9 cellular contexts compared by ENCODE assay signal in the genomic region with DNA sequence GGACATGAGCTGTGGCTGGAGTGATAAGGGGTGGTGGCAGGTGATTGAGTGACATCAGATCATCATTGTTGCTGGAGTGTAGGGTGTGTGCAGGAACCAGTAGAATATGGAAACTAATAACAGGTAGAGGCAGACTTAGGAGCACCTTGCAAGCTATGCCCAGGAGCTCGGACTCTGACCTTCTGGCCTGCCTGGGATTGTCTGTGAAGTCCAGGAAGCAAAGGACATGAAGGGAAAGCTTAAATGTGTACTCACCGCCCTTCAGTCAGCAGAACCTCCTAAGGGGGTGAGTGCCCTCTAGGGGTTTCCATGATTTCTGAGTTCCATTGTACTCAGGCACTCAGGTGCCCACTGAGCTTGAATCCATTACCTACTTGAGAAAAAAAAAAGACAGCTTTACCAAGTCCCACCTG.
DNase-seq lines count a peak whose midpoint lies in the region; ATAC-seq and TF ChIP-seq lines count a peak whose summit lies in the region.
"Had no signal": no experiment of that assay in that cellular context is flagged by ENCODE, and none has a peak within 500 bp of the region (broad histone marks: within the 10 kb centered on the region; RNA-seq: fewer than 3 reads in every experiment).

No MANE protein-coding gene starts in this region.

- no peak for ATAC-seq in stimulated activated naive CD8-positive, alpha-beta T cell treated with anti-CD3 and anti-CD28 coated beads, Interleukin-15, amount 100 ng/mL, for 72 hours

- no peak overlapping the region for H3K4me3 Mint-ChIP-seq in activated CD4-positive, alpha-beta T cell treated with anti-CD3 and anti-CD28 coated beads, Interleukin-2, amount 10 ng/mL, durations not matched to agents 7 days and 5 days
- no peak overlapping the region for H3K4me3 Mint-ChIP-seq in stimulated activated naive CD8-positive, alpha-beta T cell treated with anti-CD3 and anti-CD28 coated beads, Interleukin-15, amount 100 ng/mL, for 72 hours
- H3K4me3 Mint-ChIP-seq: activated naive CD8-positive, alpha-beta T cell had no signal

- TF ChIP-seq EP300 in Ishikawa (IDR thresholded peaks at IDR 0.05; ENCODE audit: borderline replicate concordance): no peak

- DNase-seq in AG04450 (ENCODE audit: low read depth, low spot score): no peak
- DNase-seq in UCSD-AML1 (lab: John Stamatoyannopoulos, UW; ENCODE audit: unreplicated experiment): peak; percentile 19
- peak; percentile 56 for DNase-seq in iPS-NIHi11 (ENCODE audit: low spot score)
- DNase-seq in activated CD4-positive, alpha-beta T cell treated with anti-CD3 and anti-CD28 coated beads for 4 hours: no peak
- DNase-seq in activated CD4-positive, alpha-beta T cell treated with anti-CD3 and anti-CD28 coated beads, Interleukin-2, amount 10 ng/mL, durations not matched to agents 7 days and 5 days: no peak
- DNase-seq in stimulated activated naive CD8-positive, alpha-beta T cell treated with anti-CD3 and anti-CD28 coated beads, Interleukin-15, amount 100 ng/mL, for 72 hours: no peak
- DNase-seq in activated CD4-positive, CD25-positive, alpha-beta regulatory T cell (lab: John Stamatoyannopoulos, UW): no peak

- peak; percentile 69 for TF ChIP-seq RAD21 in Ishikawa (IDR thresholded peaks at IDR 0.05; ENCODE audit: low read depth)

- H3K36me3 Mint-ChIP-seq in activated CD4-positive, alpha-beta T cell treated with anti-CD3 and anti-CD28 coated beads, Interleukin-2, amount 10 ng/mL, durations not matched to agents 7 days and 5 days (ENCODE audit: low read depth): no peaks in the 10 kb centered on the region

- H3K27me3 ChIP-seq in AG04450 (ENCODE audit: control insufficient read depth, insufficient read depth, low read length): no peaks in the 10 kb centered on the region

- H3K27ac ChIP-seq in AG04450 (ENCODE audit: low read depth, low read length): peak overlapping the region; percentile 59

- no peaks in the 10 kb centered on the region for H3K27me3 Mint-ChIP-seq in activated CD4-positive, alpha-beta T cell treated with anti-CD3 and anti-CD28 coated beads, Interleukin-2, amount 10 ng/mL, durations not matched to agents 7 days and 5 days
- H3K27me3 Mint-ChIP-seq in stimulated activated naive CD8-positive, alpha-beta T cell treated with anti-CD3 and anti-CD28 coated beads, Interleukin-15, amount 100 ng/mL, for 72 hours: no peaks in the 10 kb centered on the region
- H3K27me3 Mint-ChIP-seq: activated naive CD8-positive, alpha-beta T cell had no signal

- H3K4me3 ChIP-seq in AG04450 (ENCODE audit: low read depth, low read length): no peak overlapping the region

- peak; percentile 57 for TF ChIP-seq CTCF in AG04450 (IDR thresholded peaks at IDR 0.05; ENCODE audit: low read depth, low read length)

- POLR2A ChIA-PET in AG04450 (lab: Yijun Ruan, JAX): interaction anchor here (1.6 to 2.2 kb wide), 2 partner anchors 62 to 104 kb away, joined by 4 to 12 read pairs; a partner anchor contains a TSS
- POLR2A ChIA-PET in activated CD4-positive, alpha-beta T cell treated with anti-CD3 and anti-CD28 coated beads, Interleukin-2, amount 10 ng/mL, durations not matched to agents 7 days and 5 days (lab: Charles Lee): no interaction called here

- no peaks in the 10 kb centered on the region for H3K9me3 ChIP-seq in AG04450 (ENCODE audit: control insufficient read depth, insufficient read depth, low read length)

- no peaks in the 10 kb centered on the region for H3K9me3 Mint-ChIP-seq in activated CD4-positive, alpha-beta T cell treated with anti-CD3 and anti-CD28 coated beads, Interleukin-2, amount 10 ng/mL, durations not matched to agents 7 days and 5 days
- H3K9me3 Mint-ChIP-seq in stimulated activated naive CD8-positive, alpha-beta T cell treated with anti-CD3 and anti-CD28 coated beads, Interleukin-15, amount 100 ng/mL, for 72 hours: no peaks in the 10 kb centered on the region

- H3K4me1 Mint-ChIP-seq in activated CD4-positive, alpha-beta T cell treated with anti-CD3 and anti-CD28 coated beads, Interleukin-2, amount 10 ng/mL, durations not matched to agents 7 days and 5 days: no peaks in the 10 kb centered on the region
- no peaks in the 10 kb centered on the region for H3K4me1 Mint-ChIP-seq in stimulated activated naive CD8-positive, alpha-beta T cell treated with anti-CD3 and anti-CD28 coated beads, Interleukin-15, amount 100 ng/mL, for 72 hours

- no peak overlapping the region for H3K27ac Mint-ChIP-seq in activated CD4-positive, alpha-beta T cell treated with anti-CD3 and anti-CD28 coated beads, Interleukin-2, amount 10 ng/mL, durations not matched to agents 7 days and 5 days
- H3K27ac Mint-ChIP-seq in stimulated activated naive CD8-positive, alpha-beta T cell treated with anti-CD3 and anti-CD28 coated beads, Interleukin-15, amount 100 ng/mL, for 72 hours: no peak overlapping the region
- H3K27ac Mint-ChIP-seq: activated naive CD8-positive, alpha-beta T cell had no signal

- CTCF ChIA-PET in AG04450 (lab: Charles Lee): interaction anchor here (0.6 to 2.2 kb wide), 26 partner anchors 10 to 311 kb away, joined by 3 to 14 read pairs (median 4); a partner anchor contains a TSS
- CTCF ChIA-PET in activated CD4-positive, alpha-beta T cell treated with anti-CD3 and anti-CD28 coated beads, Interleukin-2, amount 10 ng/mL, durations not matched to agents 7 days and 5 days (lab: Charles Lee): interaction anchor here (0.6 kb wide), 1 partner anchor 1602 kb away, joined by 3 read pairs; no protein-coding TSS in a partner anchor

TF ChIP-seq in Ishikawa, 13 proteins besides CTCF, POLR2A, EP300 and RAD21:
- TF ChIP-seq TAF1 (IDR thresholded peaks at IDR 0.05; ENCODE audit: low read depth) (no peak), EGR1 (IDR thresholded peaks at IDR 0.05) (no peak), ZBTB7A (IDR thresholded peaks at IDR 0.05; ENCODE audit: low read depth) (no peak), TEAD4 (IDR thresholded peaks at IDR 0.05) (no peak), TCF12 (IDR thresholded peaks at IDR 0.05; ENCODE audit: low read depth) (no peak), CEBPB (IDR thresholded peaks at IDR 0.05) (no peak), FOXM1 (IDR thresholded peaks at IDR 0.05; ENCODE audit: borderline replicate concordance, low read depth) (no peak), CREB1 (IDR thresholded peaks at IDR 0.05; ENCODE audit: low read depth) (no peak), YY1 (IDR thresholded peaks at IDR 0.05; ENCODE audit: low read depth) (no peak), NFIC (IDR thresholded peaks at IDR 0.05) (no peak)
- TF ChIP-seq, protein P1, sequence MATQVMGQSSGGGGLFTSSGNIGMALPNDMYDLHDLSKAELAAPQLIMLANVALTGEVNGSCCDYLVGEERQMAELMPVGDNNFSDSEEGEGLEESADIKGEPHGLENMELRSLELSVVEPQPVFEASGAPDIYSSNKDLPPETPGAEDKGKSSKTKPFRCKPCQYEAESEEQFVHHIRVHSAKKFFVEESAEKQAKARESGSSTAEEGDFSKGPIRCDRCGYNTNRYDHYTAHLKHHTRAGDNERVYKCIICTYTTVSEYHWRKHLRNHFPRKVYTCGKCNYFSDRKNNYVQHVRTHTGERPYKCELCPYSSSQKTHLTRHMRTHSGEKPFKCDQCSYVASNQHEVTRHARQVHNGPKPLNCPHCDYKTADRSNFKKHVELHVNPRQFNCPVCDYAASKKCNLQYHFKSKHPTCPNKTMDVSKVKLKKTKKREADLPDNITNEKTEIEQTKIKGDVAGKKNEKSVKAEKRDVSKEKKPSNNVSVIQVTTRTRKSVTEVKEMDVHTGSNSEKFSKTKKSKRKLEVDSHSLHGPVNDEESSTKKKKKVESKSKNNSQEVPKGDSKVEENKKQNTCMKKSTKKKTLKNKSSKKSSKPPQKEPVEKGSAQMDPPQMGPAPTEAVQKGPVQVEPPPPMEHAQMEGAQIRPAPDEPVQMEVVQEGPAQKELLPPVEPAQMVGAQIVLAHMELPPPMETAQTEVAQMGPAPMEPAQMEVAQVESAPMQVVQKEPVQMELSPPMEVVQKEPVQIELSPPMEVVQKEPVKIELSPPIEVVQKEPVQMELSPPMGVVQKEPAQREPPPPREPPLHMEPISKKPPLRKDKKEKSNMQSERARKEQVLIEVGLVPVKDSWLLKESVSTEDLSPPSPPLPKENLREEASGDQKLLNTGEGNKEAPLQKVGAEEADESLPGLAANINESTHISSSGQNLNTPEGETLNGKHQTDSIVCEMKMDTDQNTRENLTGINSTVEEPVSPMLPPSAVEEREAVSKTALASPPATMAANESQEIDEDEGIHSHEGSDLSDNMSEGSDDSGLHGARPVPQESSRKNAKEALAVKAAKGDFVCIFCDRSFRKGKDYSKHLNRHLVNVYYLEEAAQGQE (IDR thresholded peaks at IDR 0.05; ENCODE audit: low read depth): no peak
- TF ChIP-seq, protein P2, sequence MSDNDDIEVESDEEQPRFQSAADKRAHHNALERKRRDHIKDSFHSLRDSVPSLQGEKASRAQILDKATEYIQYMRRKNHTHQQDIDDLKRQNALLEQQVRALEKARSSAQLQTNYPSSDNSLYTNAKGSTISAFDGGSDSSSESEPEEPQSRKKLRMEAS (IDR thresholded peaks at IDR 0.05): no peak
- TF ChIP-seq, protein P3, sequence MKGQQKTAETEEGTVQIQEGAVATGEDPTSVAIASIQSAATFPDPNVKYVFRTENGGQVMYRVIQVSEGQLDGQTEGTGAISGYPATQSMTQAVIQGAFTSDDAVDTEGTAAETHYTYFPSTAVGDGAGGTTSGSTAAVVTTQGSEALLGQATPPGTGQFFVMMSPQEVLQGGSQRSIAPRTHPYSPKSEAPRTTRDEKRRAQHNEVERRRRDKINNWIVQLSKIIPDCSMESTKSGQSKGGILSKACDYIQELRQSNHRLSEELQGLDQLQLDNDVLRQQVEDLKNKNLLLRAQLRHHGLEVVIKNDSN (IDR thresholded peaks at IDR 0.05): no peak

Comparison
In these comparisons a context has a peak if more than half of its experiments do, and no peak if none do; other contexts are left out.
1. DNase-seq: peak in UCSD-AML1 (single experiment) and iPS-NIHi11 (single experiment); none in AG04450 (single experiment), activated CD4-positive, alpha-beta T cell treated with anti-CD3 and anti-CD28 coated beads for 4 hours (0 of 2), activated CD4-positive, alpha-beta T cell treated with anti-CD3 and anti-CD28 coated beads, Interleukin-2, amount 10 ng/mL, durations not matched to agents 7 days and 5 days (single experiment), stimulated activated naive CD8-positive, alpha-beta T cell treated with anti-CD3 and anti-CD28 coated beads, Interleukin-15, amount 100 ng/mL, for 72 hours (0 of 2) and activated CD4-positive, CD25-positive, alpha-beta regulatory T cell (0 of 4).